Comparison of ENCODE assay signal across 34 cellular contexts in the genomic region with DNA sequence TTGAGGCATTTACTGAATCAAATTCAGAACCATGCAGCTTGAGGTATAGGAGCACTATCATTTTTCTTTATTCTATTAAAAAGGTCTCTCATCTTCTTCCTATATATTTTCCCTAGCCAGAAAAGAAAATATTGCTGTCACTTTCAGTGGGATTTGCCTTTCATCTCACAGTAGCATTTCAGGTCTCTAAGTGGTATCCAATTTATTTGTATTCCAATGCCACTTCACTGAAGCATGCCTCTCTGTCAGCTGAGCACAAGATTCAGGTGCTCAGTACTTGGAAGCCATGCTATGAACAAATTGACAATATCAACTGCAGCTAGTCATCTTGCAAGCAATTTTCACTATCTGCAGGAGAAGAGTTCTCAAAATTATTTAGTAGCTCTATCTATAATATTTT.
"Had no signal": no experiment of that assay in that cellular context is flagged by ENCODE, and none has a peak within 500 bp of the region (broad histone marks: within the 10 kb centered on the region; RNA-seq: fewer than 3 reads in every experiment).

No MANE protein-coding gene starts in this region.

- H3K27me3 Mint-ChIP-seq: activated CD4-positive, alpha-beta memory T cell treated with anti-CD3 and anti-CD28 coated beads, Interleukin-2, amount 10 ng/mL, durations not matched to agents 7 days and 5 days; activated CD4-positive, alpha-beta T cell treated with anti-CD3 and anti-CD28 coated beads for 36 hours; activated CD4-positive, alpha-beta T cell treated with anti-CD3 and anti-CD28 coated beads, Interleukin-2, amount 10 ng/mL, durations not matched to agents 7 days and 5 days; activated CD8-positive, alpha-beta memory T cell treated with anti-CD3 and anti-CD28 coated beads, Interleukin-2, amount 10 ng/mL, durations not matched to agents 7 days and 5 days; activated naive CD8-positive, alpha-beta T cell treated with anti-CD3 and anti-CD28 coated beads for 36 hours; activated T-helper 17 cell treated with anti-CD3 and anti-CD28 coated beads, Interleukin-2, amount 50 U/mL, for 72 hours had no signal

- H3K4me3 Mint-ChIP-seq: activated CD4-positive, alpha-beta memory T cell treated with anti-CD3 and anti-CD28 coated beads, Interleukin-2, amount 10 ng/mL, durations not matched to agents 7 days and 5 days; activated CD4-positive, alpha-beta T cell treated with anti-CD3 and anti-CD28 coated beads for 36 hours; activated CD4-positive, alpha-beta T cell treated with anti-CD3 and anti-CD28 coated beads, Interleukin-2, amount 10 ng/mL, durations not matched to agents 7 days and 5 days; activated CD8-positive, alpha-beta memory T cell treated with anti-CD3 and anti-CD28 coated beads, Interleukin-2, amount 10 ng/mL, durations not matched to agents 7 days and 5 days; activated CD8-positive, alpha-beta T cell treated with anti-CD3 and anti-CD28 coated beads, Interleukin-2, amount 10 ng/mL, durations not matched to agents 7 days and 5 days; activated naive CD4-positive, alpha-beta T cell treated with anti-CD3 and anti-CD28 coated beads for 36 hours; activated naive CD8-positive, alpha-beta T cell treated with anti-CD3 and anti-CD28 coated beads for 36 hours; activated T-cell treated with anti-CD3 and anti-CD28 coated beads, Interleukin-2, amount 50 U/mL, for 4 hours; activated T-cell treated with anti-CD3 and anti-CD28 coated beads, Interleukin-2, amount 50 U/mL, for 72 hours; activated T-helper 1 cell treated with anti-CD3 and anti-CD28 coated beads, Interleukin-12 subunit alpha, Interleukin-12 subunit beta, Interleukin-2, Interleukin-4 antibody, amounts not matched to agents 30 ng/mL and 10 ng/mL and 1 ng/mL, durations not matched to agents 14 hours and 24 hours and 36 hours; activated T-helper 17 cell treated with anti-CD3 and anti-CD28 coated beads, Interleukin-2, amount 50 U/mL, for 72 hours; T-helper 1 cell treated with Interleukin-12 subunit alpha and Interleukin-12 subunit beta and Interleukin-4 antibody, amounts not matched to agents 30 μg/mL and 1 μg/mL, for 36 hours; T-helper 2 cell treated with Interferon-gamma antibody and Interleukin-4, amounts not matched to agents 5 μg/mL and 100 μg/mL, for 36 hours; WTC11 had no signal

- H3K36me3 ChIP-seq: adrenal gland, brain microvascular endothelial cell, breast epithelium, WERI-Rb-1 had no signal

- H3K27me3 ChIP-seq: adrenal gland, body of pancreas, brain microvascular endothelial cell, breast epithelium had no signal

- H3K9me3 Mint-ChIP-seq: activated CD4-positive, alpha-beta memory T cell treated with anti-CD3 and anti-CD28 coated beads, Interleukin-2, amount 10 ng/mL, durations not matched to agents 7 days and 5 days; activated naive CD4-positive, alpha-beta T cell treated with anti-CD3 and anti-CD28 coated beads for 36 hours; activated naive CD4-positive, alpha-beta T cell treated with anti-CD3 and anti-CD28 coated beads, Interleukin-2, amount 50 U/mL, for 72 hours; activated naive CD8-positive, alpha-beta T cell treated with anti-CD3 and anti-CD28 coated beads for 36 hours; activated T-cell treated with anti-CD3 and anti-CD28 coated beads, Interleukin-2, amount 50 U/mL, for 4 hours; activated T-cell treated with anti-CD3 and anti-CD28 coated beads, Interleukin-2, amount 50 U/mL, for 72 hours; activated T-helper 1 cell treated with anti-CD3 and anti-CD28 coated beads, Interleukin-12 subunit alpha, Interleukin-12 subunit beta, Interleukin-2, Interleukin-4 antibody, amounts not matched to agents 30 ng/mL and 10 ng/mL and 1 ng/mL, durations not matched to agents 14 hours and 24 hours and 36 hours; activated T-helper 17 cell treated with anti-CD3 and anti-CD28 coated beads, Interleukin-2, amount 50 U/mL, for 72 hours; T-helper 1 cell treated with Interleukin-12 subunit alpha and Interleukin-12 subunit beta and Interleukin-4 antibody, amounts not matched to agents 30 μg/mL and 1 μg/mL, for 36 hours; T-helper 2 cell treated with Interferon-gamma antibody and Interleukin-4, amounts not matched to agents 5 μg/mL and 100 μg/mL, for 36 hours; WTC11 had no signal

- H3K27ac Mint-ChIP-seq: activated CD4-positive, alpha-beta memory T cell treated with anti-CD3 and anti-CD28 coated beads, Interleukin-2, amount 10 ng/mL, durations not matched to agents 7 days and 5 days; activated CD4-positive, alpha-beta T cell treated with anti-CD3 and anti-CD28 coated beads for 36 hours; activated CD4-positive, alpha-beta T cell treated with anti-CD3 and anti-CD28 coated beads, Interleukin-2, amount 10 ng/mL, durations not matched to agents 7 days and 5 days; activated CD8-positive, alpha-beta memory T cell treated with anti-CD3 and anti-CD28 coated beads, Interleukin-2, amount 10 ng/mL, durations not matched to agents 7 days and 5 days; activated CD8-positive, alpha-beta T cell treated with anti-CD3 and anti-CD28 coated beads, Interleukin-2, amount 10 ng/mL, durations not matched to agents 7 days and 5 days; activated naive CD4-positive, alpha-beta T cell treated with anti-CD3 and anti-CD28 coated beads for 36 hours; activated naive CD4-positive, alpha-beta T cell treated with anti-CD3 and anti-CD28 coated beads, Interleukin-2, amount 50 U/mL, for 72 hours; activated naive CD8-positive, alpha-beta T cell treated with anti-CD3 and anti-CD28 coated beads for 36 hours; activated T-cell treated with anti-CD3 and anti-CD28 coated beads, Interleukin-2, amount 50 U/mL, for 72 hours; activated T-helper 1 cell treated with anti-CD3 and anti-CD28 coated beads, Interleukin-12 subunit alpha, Interleukin-12 subunit beta, Interleukin-2, Interleukin-4 antibody, amounts not matched to agents 30 ng/mL and 10 ng/mL and 1 ng/mL, durations not matched to agents 14 hours and 24 hours and 36 hours; activated T-helper 17 cell treated with anti-CD3 and anti-CD28 coated beads, Interleukin-2, amount 50 U/mL, for 72 hours; T-helper 1 cell treated with Interleukin-12 subunit alpha and Interleukin-12 subunit beta and Interleukin-4 antibody, amounts not matched to agents 30 μg/mL and 1 μg/mL, for 36 hours; T-helper 2 cell treated with Interferon-gamma antibody and Interleukin-4, amounts not matched to agents 5 μg/mL and 100 μg/mL, for 36 hours; WTC11 had no signal

- H3K36me3 Mint-ChIP-seq: activated CD8-positive, alpha-beta memory T cell treated with anti-CD3 and anti-CD28 coated beads, Interleukin-2, amount 10 ng/mL, durations not matched to agents 7 days and 5 days; activated naive CD4-positive, alpha-beta T cell treated with anti-CD3 and anti-CD28 coated beads, Interleukin-2, amount 50 U/mL, for 72 hours; activated naive CD8-positive, alpha-beta T cell treated with anti-CD3 and anti-CD28 coated beads for 36 hours; WTC11 had no signal

- H3K9me3 ChIP-seq: body of pancreas, breast epithelium had no signal

- H3K4me3 ChIP-seq: adrenal gland, body of pancreas, breast epithelium had no signal

- H3K27ac ChIP-seq: adrenal gland, body of pancreas, brain microvascular endothelial cell, breast epithelium, WERI-Rb-1 had no signal

- DNase-seq: activated CD4-positive, alpha-beta memory T cell treated with anti-CD3 and anti-CD28 coated beads, Interleukin-2, amount 10 ng/mL, durations not matched to agents 7 days and 5 days; activated CD4-positive, alpha-beta T cell treated with anti-CD3 and anti-CD28 coated beads for 1 hour; activated CD4-positive, alpha-beta T cell treated with anti-CD3 and anti-CD28 coated beads for 36 hours; activated CD4-positive, alpha-beta T cell treated with anti-CD3 and anti-CD28 coated beads for 48 hours; activated CD4-positive, alpha-beta T cell treated with anti-CD3 and anti-CD28 coated beads, Interleukin-2, amount 10 ng/mL, durations not matched to agents 7 days and 5 days; activated CD4-positive, alpha-beta T cell treated with anti-CD3 and anti-CD28 coated beads, Interleukin-2, amount 50 U/mL, for 48 hours; activated CD4-positive, CD25-positive, alpha-beta regulatory T cell; activated CD8-positive, alpha-beta memory T cell treated with anti-CD3 and anti-CD28 coated beads for 24 hours; activated CD8-positive, alpha-beta memory T cell treated with anti-CD3 and anti-CD28 coated beads, Interleukin-2, amount 10 ng/mL, durations not matched to agents 7 days and 5 days; activated CD8-positive, alpha-beta memory T cell treated with anti-CD3 and anti-CD28 coated beads, Interleukin-2, amount 50 U/mL, for 48 hours; activated CD8-positive, alpha-beta T cell treated with anti-CD3 and anti-CD28 coated beads, Interleukin-2, amount 10 ng/mL, durations not matched to agents 7 days and 5 days; activated effector memory CD4-positive, alpha-beta T cell treated with anti-CD3 and anti-CD28 coated beads, Interleukin-2, amount 50 U/mL, for 16 hours; activated gamma-delta T cell treated with Interleukin-2 at 50 U/mL for 16 hours; activated naive CD4-positive, alpha-beta T cell; activated naive CD4-positive, alpha-beta T cell treated with anti-CD3 and anti-CD28 coated beads for 36 hours; activated naive CD4-positive, alpha-beta T cell treated with anti-CD3 and anti-CD28 coated beads, Interleukin-2, amount 50 U/mL, for 16 hours; activated naive CD8-positive, alpha-beta T cell treated with anti-CD3 and anti-CD28 coated beads for 36 hours; activated T-cell treated with anti-CD3 and anti-CD28 coated beads, Interleukin-2, amount 50 U/mL, for 4 hours; activated T-cell treated with anti-CD3 and anti-CD28 coated beads, Interleukin-2, amount 50 U/mL, for 72 hours; adrenal gland; amniotic stem cell; aorta; body of pancreas; brain microvascular endothelial cell; central memory CD4-positive, alpha-beta T cell; T-helper 9 cell; WERI-Rb-1 had no signal
